ENCODE assay signal across 8 cellular contexts in the genomic region with DNA sequence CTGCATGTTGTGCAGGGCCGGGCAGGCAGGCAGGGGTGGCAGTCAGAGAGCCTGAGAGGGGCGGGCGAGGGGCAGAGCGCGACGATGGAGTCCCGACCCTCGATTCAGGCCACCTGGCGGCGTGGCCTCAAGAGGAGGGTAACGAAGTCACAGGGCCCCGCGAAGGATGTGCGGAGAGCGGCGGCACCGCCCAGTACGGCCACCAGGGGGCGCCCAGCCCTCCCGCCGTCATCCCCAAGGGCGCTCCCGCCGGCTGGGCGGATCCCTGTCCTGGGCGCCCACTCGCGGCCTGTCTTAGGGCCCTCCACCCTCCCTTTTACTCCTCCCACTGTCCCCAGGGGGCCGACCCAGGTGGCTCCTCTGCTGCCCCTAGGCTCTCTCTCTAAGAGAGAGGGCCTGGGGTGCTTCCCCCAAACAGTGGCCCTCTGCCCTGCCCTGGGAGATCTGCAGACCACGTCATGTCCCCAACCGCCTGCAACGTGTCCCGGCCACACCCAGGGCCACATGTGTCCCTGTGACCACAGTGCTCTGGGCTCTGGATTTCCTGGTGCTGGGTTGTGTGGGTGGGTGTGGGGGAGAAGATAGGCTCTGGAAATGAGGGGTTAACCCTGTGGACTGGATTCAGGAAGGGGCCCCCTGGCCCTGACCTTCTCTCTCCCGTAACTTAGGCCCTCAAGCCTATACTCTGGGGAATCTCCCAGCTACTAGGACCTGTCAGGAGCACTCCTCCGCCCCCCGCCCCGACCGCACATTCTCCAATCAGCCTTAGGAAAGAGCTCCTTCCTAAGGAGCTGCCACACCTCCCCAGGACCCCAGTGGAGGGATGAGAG. TPM values are rescaled to one million over a fixed set of nuclear protein-coding genes. Genes with fewer than 3 reads are reported as not detected.
DNase-seq lines count a peak whose midpoint lies in the region; ATAC-seq lines count a peak whose summit lies in the region.

No MANE protein-coding gene starts in this region.

- peak overlapping the region; percentile 75 for H3K4me3 Mint-ChIP-seq in central memory CD8-positive, alpha-beta T cell

- peaks cover 15% of the 10 kb centered on the region for H3K4me1 Mint-ChIP-seq in central memory CD8-positive, alpha-beta T cell

- H3K9me3 Mint-ChIP-seq in central memory CD8-positive, alpha-beta T cell = no peaks in the 10 kb centered on the region

- ATAC-seq in HG02870 (IDR thresholded peaks at IDR 0.05; ENCODE audit: unreplicated experiment) = peak; percentile 55
- ATAC-seq in central memory CD8-positive, alpha-beta T cell (replicated peaks; ENCODE audit: extremely low read depth, poor library complexity, severe bottlenecking) = peak; percentile 84
- ATAC-seq in left lobe of liver = peak; percentile 97

- peaks cover 8% of the 10 kb centered on the region for H3K36me3 Mint-ChIP-seq in central memory CD8-positive, alpha-beta T cell (ENCODE audit: insufficient read depth)

- DNase-seq in NCI-H2029 (lab: John Stamatoyannopoulos, UW) (peak; percentile 13), NCI-H2029 treated with DMSO at 0.1 percent for 48 hours (lab: John Stamatoyannopoulos, UW) (no peak), NCI-H2107 treated with DMSO at 0.1 percent for 48 hours (lab: John Stamatoyannopoulos, UW; ENCODE audit: unreplicated experiment) (peak; percentile 22), left lobe of liver (ENCODE audit: low spot score) (peak; percentile 80)
- peak; percentile 92 for DNase-seq in activated CD4-positive, CD25-positive, alpha-beta regulatory T cell treated with anti-CD3 and anti-CD28 coated beads, Interleukin-2, amount 50 U/mL, for 72 hours
- DNase-seq in central memory CD8-positive, alpha-beta T cell (ENCODE audit: low spot score in 2 of 2) = peak; percentile 74 to 76
- peak; percentile 85 to 89 for DNase-seq in stimulated activated CD4-positive, alpha-beta T cell treated with anti-CD3 and anti-CD28 coated beads, Interleukin-2, amount 100 ng/mL, for 24 hours

- no peaks in the 10 kb centered on the region for H3K27me3 Mint-ChIP-seq in central memory CD8-positive, alpha-beta T cell

- H3K27ac Mint-ChIP-seq in central memory CD8-positive, alpha-beta T cell (ENCODE audit: low read depth) = peak overlapping the region; percentile 91

RNA-seq across cellular contexts. Expression of a gene that starts 5.9 kb away (rescaled TPM):
- 1.0 TPM for total RNA-seq in left lobe of liver

RNA-seq across cellular contexts. Expression of a gene that starts 13.1 kb away (rescaled TPM):
- not detected for total RNA-seq in left lobe of liver

RNA-seq across cellular contexts. Expression of a gene that starts 22.3 kb away (rescaled TPM):
- not detected for total RNA-seq in left lobe of liver

RNA-seq across cellular contexts. Expression of a gene that starts 25.0 kb away (rescaled TPM):
- 20.1 TPM for total RNA-seq in left lobe of liver

RNA-seq across cellular contexts. Expression of a gene that starts 29.6 kb away (rescaled TPM):
- 5.1 TPM for total RNA-seq in left lobe of liver
